ENCODE assay signal across 14 cellular contexts in the genomic region with DNA sequence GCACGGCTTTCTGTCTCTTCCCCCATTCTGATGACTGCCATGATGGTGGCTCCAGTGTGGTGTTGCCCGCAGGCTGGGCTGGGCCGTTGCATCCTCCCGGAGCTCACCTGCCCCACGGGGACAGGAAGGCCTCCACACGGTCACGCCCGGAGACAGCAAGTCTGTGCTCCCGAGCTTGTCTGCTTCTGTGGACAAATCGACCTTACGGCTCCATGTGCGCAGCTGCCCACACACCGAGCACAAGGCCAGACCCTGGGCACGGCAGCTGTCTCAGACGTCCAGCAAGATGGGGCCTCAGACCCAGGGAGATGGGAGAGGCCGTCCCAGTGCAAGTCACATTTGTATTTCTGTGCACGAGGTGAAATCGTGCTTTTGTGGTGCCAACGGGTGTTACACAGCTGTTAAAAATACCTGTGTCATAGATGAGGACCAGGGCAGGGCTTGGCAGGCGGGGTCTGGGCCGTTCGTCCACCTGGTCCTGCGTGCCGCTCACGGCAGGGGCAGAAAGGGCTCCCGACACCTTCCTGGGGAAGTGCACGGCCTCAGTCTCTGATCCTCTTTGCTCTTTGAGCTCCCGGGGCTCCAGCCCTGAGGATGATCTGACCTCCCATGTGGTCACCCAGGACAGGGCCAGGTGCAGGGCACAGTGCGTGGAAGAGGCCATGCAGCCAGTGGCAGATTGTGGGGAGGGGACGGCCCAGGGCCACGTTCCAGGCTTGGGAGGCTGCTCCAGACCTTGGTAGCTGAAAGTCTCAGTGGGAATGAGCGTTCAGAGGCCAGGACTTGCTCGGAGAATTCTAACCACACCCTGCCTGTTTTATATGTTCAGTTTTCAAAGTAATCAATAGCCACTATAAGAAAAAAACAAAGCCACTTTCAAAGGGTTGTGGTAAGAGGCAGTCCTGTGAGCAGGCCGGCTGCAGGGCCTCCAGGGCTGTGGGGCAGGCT. TPM values are rescaled to one million over a fixed set of nuclear protein-coding genes. Genes with fewer than 3 reads are reported as not detected.
DNase-seq lines count a peak whose midpoint lies in the region; ATAC-seq, FAIRE-seq and TF ChIP-seq lines count a peak whose summit lies in the region.
"Had no signal": no experiment of that assay in that cellular context is flagged by ENCODE, and none has a peak within 500 bp of the region (broad histone marks: within the 10 kb centered on the region; RNA-seq: fewer than 3 reads in every experiment).

No MANE protein-coding gene starts in this region.

- no peak overlapping the region for H3K4me2 ChIP-seq in H1 (ENCODE audit: insufficient read depth in 1 of 2, low read depth in 2 of 2, low read length in 2 of 2)
- H3K4me2 ChIP-seq: neural progenitor cell had no signal

- H3K27ac ChIP-seq in H1 (ENCODE audit: low read depth, low read length) (no peak overlapping the region), transverse colon (peak overlapping the region; percentile 5 to 86 (median 50))
- H3K27ac ChIP-seq: neural progenitor cell had no signal

- no peak overlapping the region for H3K4ac ChIP-seq in H1 (replicated peaks; ENCODE audit: insufficient read length, low read depth, low read length)

- H4K20me1 ChIP-seq in H1 (replicated peaks in 1 of 2; ENCODE audit: control insufficient read depth in 1 of 2, insufficient read depth in 2 of 2, low read length in 2 of 2): peaks cover 0 to 10% of the 10 kb centered on the region in 2 experiments

- no peak overlapping the region for H3K18ac ChIP-seq in H1 (ENCODE audit: extremely low read depth, low read length)

- no peak overlapping the region for H3K23ac ChIP-seq in H1 (ENCODE audit: insufficient read length)

- H4K5ac ChIP-seq in H1 (ENCODE audit: insufficient read length, low read depth, low read length): no peak overlapping the region

- no peaks in the 10 kb centered on the region for H3K23me2 ChIP-seq in H1 (ENCODE audit: low read depth, low read length)

- H3K79me1 ChIP-seq in H1 (ENCODE audit: low read depth, low read length): no peaks in the 10 kb centered on the region

- H2BK120ac ChIP-seq in H1 (replicated peaks; ENCODE audit: low read depth, low read length): no peak overlapping the region

- no peak for ATAC-seq in activated naive CD8-positive, alpha-beta T cell treated with anti-CD3 and anti-CD28 coated beads, Interleukin-2, amount 50 U/mL, for 24 hours
- no peak for ATAC-seq in HG03439 (IDR thresholded peaks at IDR 0.05; ENCODE audit: unreplicated experiment)

- no peak overlapping the region for H2BK20ac ChIP-seq in H1 (ENCODE audit: low read length)

- H2AK5ac ChIP-seq in H1 (ENCODE audit: low read depth, low read length): no peak overlapping the region

- FAIRE-seq in H1 (lab: Jason Lieb, UNC): no peak

- H4K91ac ChIP-seq in H1 (replicated peaks; ENCODE audit: insufficient read length, low read length): no peak overlapping the region

- peak; percentile 0 for DNase-seq in activated naive CD8-positive, alpha-beta T cell treated with anti-CD3 and anti-CD28 coated beads for 36 hours
- no peak for DNase-seq in activated naive CD8-positive, alpha-beta T cell treated with anti-CD3 and anti-CD28 coated beads, Interleukin-2, amount 50 U/mL, for 24 hours
- DNase-seq in H1 (ENCODE audit: low read depth in 1 of 2, low spot score in 2 of 2): no peak
- DNase-seq in mesenteric fat pad (ENCODE audit: low spot score): peak; percentile 85
- no peak for DNase-seq in transverse colon
- DNase-seq in NCI-H1105 (lab: John Stamatoyannopoulos, UW): no peak
- DNase-seq in NCI-H1417 (lab: John Stamatoyannopoulos, UW): no peak
- DNase-seq: DND-41; effector CD4-positive, alpha-beta T cell; NCI-H524 treated with DMSO at 0.1 percent for 48 hours; SIG-M5 had no signal

- H3K4me3 ChIP-seq in H1 (ENCODE audit: extremely low read depth in 1 of 4, insufficient read depth in 2 of 4, low read depth in 3 of 4, low read length in 4 of 4): no peak overlapping the region
- H3K4me3 ChIP-seq in transverse colon: no peak overlapping the region
- H3K4me3 ChIP-seq: neural progenitor cell had no signal

- H3K4me1 Mint-ChIP-seq in activated naive CD8-positive, alpha-beta T cell treated with anti-CD3 and anti-CD28 coated beads for 36 hours: no peaks in the 10 kb centered on the region
- no peaks in the 10 kb centered on the region for H3K4me1 Mint-ChIP-seq in activated naive CD8-positive, alpha-beta T cell treated with anti-CD3 and anti-CD28 coated beads, Interleukin-2, amount 50 U/mL, for 24 hours
- H3K4me1 Mint-ChIP-seq: B cell, neural progenitor cell had no signal

- H3K4me3 Mint-ChIP-seq in activated naive CD8-positive, alpha-beta T cell treated with anti-CD3 and anti-CD28 coated beads for 36 hours: no peak overlapping the region
- no peak overlapping the region for H3K4me3 Mint-ChIP-seq in activated naive CD8-positive, alpha-beta T cell treated with anti-CD3 and anti-CD28 coated beads, Interleukin-2, amount 50 U/mL, for 24 hours
- H3K4me3 Mint-ChIP-seq: B cell, neural progenitor cell had no signal

- H3K36me3 ChIP-seq in H1 (ENCODE audit: control insufficient read depth in 2 of 4, insufficient read depth in 4 of 4, low read length in 3 of 4): peaks cover 4 to 62% (median 9%) of the 10 kb centered on the region in 4 experiments; a peak in 4 of 8 replicates
- H3K36me3 ChIP-seq in transverse colon: peaks cover 0 to 9% (median 0%) of the 10 kb centered on the region in 4 donors
- H3K36me3 ChIP-seq: neural progenitor cell had no signal

- in situ Hi-C loops in transverse colon (cut with MboI; ENCODE audit: low pct_ligation_motif_present in 1 of 4, low pct_unique_long_range_greater_than_20kb in 1 of 4, low sequenced_read_pairs in 3 of 4): no loop called here

- H3K4me1 ChIP-seq in H1 (replicated peaks in 1 of 4; ENCODE audit: control insufficient read depth in 3 of 4, insufficient read depth in 4 of 4, low read length in 3 of 4) (no peaks in the 10 kb centered on the region), transverse colon (peaks cover 0 to 2% (median 0%) of the 10 kb centered on the region in 4 donors)
- H3K4me1 ChIP-seq: neural progenitor cell had no signal

- no peak for TF ChIP-seq RAD21 in H1 (IDR thresholded peaks at IDR 0.05 in 1 of 2, conservative IDR thresholded peaks at IDR 0.05 in 1 of 2; ENCODE audit: low read depth in 2 of 2, low read length in 2 of 2)

- no peak overlapping the region for H3K27ac Mint-ChIP-seq in activated naive CD8-positive, alpha-beta T cell treated with anti-CD3 and anti-CD28 coated beads for 36 hours
- H3K27ac Mint-ChIP-seq in activated naive CD8-positive, alpha-beta T cell treated with anti-CD3 and anti-CD28 coated beads, Interleukin-2, amount 50 U/mL, for 24 hours: no peak overlapping the region
- H3K27ac Mint-ChIP-seq: B cell, neural progenitor cell had no signal

- no peak overlapping the region for H3K9ac ChIP-seq in H1 (replicated peaks in 1 of 4; ENCODE audit: extremely low read depth in 1 of 4, low read depth in 3 of 4, low read length in 3 of 4)
- H3K9ac ChIP-seq: neural progenitor cell had no signal

- CTCF ChIA-PET in H1 (lab: Charles Lee; ENCODE audit: partially characterized antibody): interaction anchor here (0.8 kb wide), 1 partner anchor 120 kb away, joined by 3 read pairs; no protein-coding TSS in a partner anchor

- H3K36me3 Mint-ChIP-seq in activated naive CD8-positive, alpha-beta T cell treated with anti-CD3 and anti-CD28 coated beads for 36 hours: no peaks in the 10 kb centered on the region
- H3K36me3 Mint-ChIP-seq in activated naive CD8-positive, alpha-beta T cell treated with anti-CD3 and anti-CD28 coated beads, Interleukin-2, amount 50 U/mL, for 24 hours (ENCODE audit: low read depth): no peaks in the 10 kb centered on the region

- no peaks in the 10 kb centered on the region for H3K27me3 Mint-ChIP-seq in activated naive CD8-positive, alpha-beta T cell treated with anti-CD3 and anti-CD28 coated beads for 36 hours
- H3K27me3 Mint-ChIP-seq in activated naive CD8-positive, alpha-beta T cell treated with anti-CD3 and anti-CD28 coated beads, Interleukin-2, amount 50 U/mL, for 24 hours: no peaks in the 10 kb centered on the region
- H3K27me3 Mint-ChIP-seq: B cell had no signal

- peak overlapping the region; percentile 60; the same call in 1 of the 2 replicates for H2BK5ac ChIP-seq in H1 (ENCODE audit: low read depth, low read length)

- TF ChIP-seq POLR2A in H1 (IDR thresholded peaks at IDR 0.05; ENCODE audit: control extremely low read depth in 1 of 2, low read depth in 2 of 2, low read length in 2 of 2) (no peak), transverse colon (IDR thresholded peaks at IDR 0.05) (no peak)

- H4K8ac ChIP-seq in H1 (ENCODE audit: extremely low read depth, insufficient read depth, low read length): no peak overlapping the region

- no peaks in the 10 kb centered on the region for H3K79me2 ChIP-seq in H1 (ENCODE audit: control insufficient read depth in 1 of 2, insufficient read depth in 2 of 2, low read length in 2 of 2)

- 86% methylated on average over 33 of the region's 34 CpGs; no CpG with 5 or more reads in 1 of the 2 experiments for WGBS in H1 (ENCODE audit: extremely low coverage in 1 of 2, insufficient coverage in 1 of 2, insufficient read length in 1 of 2, insufficient replicate concordance in 2 of 2, low coverage in 1 of 2, low lambda C conversion rate in 2 of 2, missing lambda C conversion rate in 1 of 2), 2 experiments
- 62 to 74% methylated on average over 3 to 33 of the region's 34 CpGs for WGBS in transverse colon (ENCODE audit: low coverage in 1 of 2), 2 donors

- no peaks in the 10 kb centered on the region for H3K27me3 ChIP-seq in H1 (replicated peaks in 1 of 4; ENCODE audit: control insufficient read depth in 3 of 4, extremely low read depth in 1 of 4, insufficient read depth in 3 of 4, low read length in 3 of 4)
- no peaks in the 10 kb centered on the region for H3K27me3 ChIP-seq in transverse colon
- H3K27me3 ChIP-seq: neural progenitor cell had no signal

- TF ChIP-seq CTCF in H1 (IDR thresholded peaks at IDR 0.05; ENCODE audit: control extremely low read depth in 1 of 3, insufficient read depth in 1 of 3, low read depth in 1 of 3, low read length in 3 of 3) (no peak), transverse colon (IDR thresholded peaks at IDR 0.05) (no peak)

- H2AFZ ChIP-seq in H1 (ENCODE audit: low read length): no peak overlapping the region
- H2AFZ ChIP-seq: neural progenitor cell had no signal

- H3K9me3 Mint-ChIP-seq in activated naive CD8-positive, alpha-beta T cell treated with anti-CD3 and anti-CD28 coated beads for 36 hours: no peaks in the 10 kb centered on the region
- no peaks in the 10 kb centered on the region for H3K9me3 Mint-ChIP-seq in activated naive CD8-positive, alpha-beta T cell treated with anti-CD3 and anti-CD28 coated beads, Interleukin-2, amount 50 U/mL, for 24 hours
- H3K9me3 Mint-ChIP-seq: neural progenitor cell had no signal

- H3K14ac ChIP-seq in H1 (ENCODE audit: insufficient read length): no peak overlapping the region

- POLR2A ChIA-PET in H1 (lab: Charles Lee; ENCODE audit: partially characterized antibody): interaction anchor here (0.7 to 1.5 kb wide), 2 partner anchors 16 to 22 kb away, joined by 3 to 4 read pairs; no protein-coding TSS in a partner anchor

- no peak for TF ChIP-seq EP300 in H1 (IDR thresholded peaks at IDR 0.05; ENCODE audit: borderline replicate concordance in 1 of 2, low read depth in 2 of 2, low read length in 2 of 2)
- TF ChIP-seq EP300 in transverse colon (IDR thresholded peaks at IDR 0.05; ENCODE audit: low read depth): no peak

- intact Hi-C loops in transverse colon (cut with DNase I; ENCODE audit: low total_unique reads): no loop called here

- no peak overlapping the region for H2BK15ac ChIP-seq in H1 (ENCODE audit: low read length)

- no peak overlapping the region for H2BK12ac ChIP-seq in H1 (ENCODE audit: low read depth, low read length)

- H3K9me3 ChIP-seq in H1 (ENCODE audit: insufficient read depth in 2 of 2, low read depth in 1 of 2, low read length in 1 of 2): no peaks in the 10 kb centered on the region
- no peaks in the 10 kb centered on the region for H3K9me3 ChIP-seq in transverse colon

- H3K56ac ChIP-seq in H1 (replicated peaks; ENCODE audit: insufficient read length, low read depth, low read length): no peak overlapping the region

RNA-seq across cellular contexts. Expression of a gene that starts 13.4 kb away (rescaled TPM):
- 1 to 10 TPM; 4.3 to 5.2 TPM for total RNA-seq in activated naive CD8-positive, alpha-beta T cell treated with anti-CD3 and anti-CD28 coated beads for 36 hours
- total RNA-seq in H1 (2021; fragmentation: NEBNext Ultra II Directional; extraction: Animal tissue kit (Norgen Biotek cat#: 25700)): 100 and 104 TPM in 2 replicates
- 115 and 212 TPM in 2 replicates for polyA plus RNA-seq in H1 (2011; rRNA removed)
- 118 TPM for polyA plus RNA-seq in H1 (2011; cell fraction: cytosol; rRNA removed)
- 658 TPM for polyA plus RNA-seq in H1 (2011; cell fraction: nucleus; rRNA removed)
- polyA plus RNA-seq in H1 (2012, experiment 1 of 2): 110 to 163 TPM (median 152 TPM) in 4 replicates
- 98.6 TPM for polyA plus RNA-seq in H1 (2012, experiment 2 of 2)
- polyA plus RNA-seq in H1 (2013, experiment 1 of 2): 176 TPM
- polyA plus RNA-seq in H1 (2013, experiment 2 of 2): 154 TPM
- polyA minus RNA-seq in H1 (2011; rRNA and poly(A)+ RNA removed): 32.7 and 35.2 TPM in 2 replicates
- 53.2 TPM for polyA minus RNA-seq in H1 (2011; cell fraction: cytosol; rRNA and poly(A)+ RNA removed)
- 70.5 TPM for polyA minus RNA-seq in H1 (2011; cell fraction: nucleus; rRNA and poly(A)+ RNA removed)
- 521 TPM for total RNA-seq in mesenteric fat pad
- 100 to 1,000 TPM; 166 to 580 (median 346) TPM for total RNA-seq in transverse colon

Comparison
In these comparisons a context has a peak if more than half of its experiments do, and no peak if none do; other contexts are left out.
1. DNase-seq: peak in activated naive CD8-positive, alpha-beta T cell treated with anti-CD3 and anti-CD28 coated beads for 36 hours (single experiment) and mesenteric fat pad (single experiment); none in activated naive CD8-positive, alpha-beta T cell treated with anti-CD3 and anti-CD28 coated beads, Interleukin-2, amount 50 U/mL, for 24 hours (single experiment), H1 (0 of 2), transverse colon (single experiment), NCI-H1105 (single experiment) and NCI-H1417 (0 of 3).
2. RNA of a gene that starts 13.4 kb away (total RNA-seq): 521 TPM in mesenteric fat pad (single experiment), 166 to 580 TPM in transverse colon and 100 to 104 TPM in H1; 4.3 to 5.2 TPM in activated naive CD8-positive, alpha-beta T cell treated with anti-CD3 and anti-CD28 coated beads for 36 hours; every median in the first group is over 10 times any median in the second.